Comparison of ENCODE assay signal across 1 cellular context in the genomic region with DNA sequence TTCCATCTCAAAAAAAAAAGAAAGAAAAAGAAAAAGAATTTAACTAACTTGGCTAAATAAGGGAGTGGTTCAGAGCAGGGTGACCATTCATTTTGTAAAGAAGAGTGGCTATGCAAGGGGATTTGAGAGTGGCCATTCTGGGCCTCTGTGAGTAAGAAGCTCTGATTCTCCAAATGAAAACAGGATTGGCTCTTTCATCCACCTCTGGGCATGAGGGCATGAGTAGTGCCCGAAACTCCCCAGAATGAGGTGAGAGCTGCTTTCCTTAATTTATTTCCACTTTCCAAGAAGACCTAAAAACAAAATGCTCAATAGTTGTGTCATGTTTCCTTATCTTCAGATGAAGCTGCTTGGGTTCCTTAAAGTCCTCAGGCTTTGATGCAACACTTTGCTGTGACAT.
TF ChIP-seq lines count a peak whose summit lies in the region.

No MANE protein-coding gene starts in this region.

TF ChIP-seq in GM23338, 12 proteins besides CTCF, POLR2A, EP300 and RAD21 (continued from another document):
- TF ChIP-seq NANOG (IDR thresholded peaks at IDR 0.05; ENCODE audit: borderline replicate concordance) (no peak), ZNF114 (CRISPR knock-in tag; IDR thresholded peaks at IDR 0.05) (no peak)
